ENCODE assay signal across 24 cellular contexts in the genomic region with DNA sequence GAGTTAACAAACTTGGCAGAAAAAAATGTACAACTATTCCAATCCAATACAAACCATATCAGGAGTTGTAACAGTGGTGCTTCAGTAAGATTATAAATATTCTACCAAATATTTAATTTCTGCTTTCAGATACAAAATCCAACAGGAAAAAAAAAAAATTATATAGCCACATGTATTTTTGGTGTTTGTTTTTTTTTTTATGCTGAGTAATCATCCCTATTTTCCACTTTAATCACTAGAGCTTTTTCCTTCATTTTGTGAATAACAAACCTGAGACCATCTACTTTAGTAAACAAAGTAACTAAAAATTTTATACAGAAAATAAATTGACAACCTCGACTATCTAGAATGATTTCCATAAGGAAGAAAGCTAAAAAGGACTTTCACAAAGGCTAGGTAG. TPM values are rescaled to one million over a fixed set of nuclear protein-coding genes. Genes with fewer than 3 reads are reported as not detected.
DNase-seq lines count a peak whose midpoint lies in the region; ATAC-seq, FAIRE-seq and TF ChIP-seq lines count a peak whose summit lies in the region.
"Had no signal": no experiment of that assay in that cellular context is flagged by ENCODE, and none has a peak within 500 bp of the region (broad histone marks: within the 10 kb centered on the region; RNA-seq: fewer than 3 reads in every experiment).

No MANE protein-coding gene starts in this region.

- DNase-seq in HepG2 (ENCODE audit: low spot score) (no peak), right lobe of liver (no peak), K562 (ENCODE audit: extremely low read depth in 1 of 4, low spot score in 3 of 4) (no peak), A673 (ENCODE audit: low spot score) (no peak), kidney tubule cell (ENCODE audit: low spot score) (no peak)
- DNase-seq: ACHN; BE2C; C1 segment of cervical spinal cord; CD4-positive, alpha-beta memory T cell; CD4-positive, CD25-positive, alpha-beta regulatory T cell; CD8-positive, alpha-beta memory T cell; COR-L47; DMS 273 treated with DMSO at 0.1 percent for 48 hours; DMS153; DMS53; DMS79; DND-41; EL; GF-D8 had no signal

- ATAC-seq in HepG2 (no peak), right lobe of liver (no peak), K562 (no peak)
- ATAC-seq: A549 had no signal

- TF ChIP-seq RAD21 in HepG2 (CRISPR knock-in tag; IDR thresholded peaks at IDR 0.05) (no peak), K562 (CRISPR knock-in tag; conservative IDR thresholded peaks at IDR 0.05 in 1 of 2, IDR thresholded peaks at IDR 0.05 in 1 of 2) (no peak)

- H3K27me3 ChIP-seq in HepG2 (ENCODE audit: control insufficient read depth in 1 of 2, insufficient read depth in 2 of 2, low read length in 2 of 2) (no peaks in the 10 kb centered on the region), right lobe of liver (no peaks in the 10 kb centered on the region), K562 (ENCODE audit: control insufficient read depth in 2 of 2, insufficient read depth in 2 of 2, low read length in 2 of 2) (no peaks in the 10 kb centered on the region), A673 (replicated peaks; ENCODE audit: insufficient read depth, low read depth, low read length, poor library complexity) (no peaks in the 10 kb centered on the region)
- H3K27me3 ChIP-seq: BE2C, BLaER1 had no signal

- POLR2A ChIA-PET in HepG2 (lab: Yijun Ruan, JAX): no interaction called here
- POLR2A ChIA-PET in K562 (lab: Yijun Ruan, JAX): no interaction called here
- POLR2A ChIA-PET in A673 (lab: Charles Lee; ENCODE audit: low non-redundant PET): no interaction called here

- TF ChIP-seq CTCF in HepG2 (CRISPR knock-in tag; IDR thresholded peaks at IDR 0.05) (no peak), right lobe of liver (IDR thresholded peaks at IDR 0.05) (no peak), K562 (IDR thresholded peaks at IDR 0.05 in 2 of 3, conservative IDR thresholded peaks at IDR 0.05 in 1 of 3; ENCODE audit: insufficient read depth in 2 of 3, low read depth in 1 of 3, low read length in 3 of 3) (no peak), A673 (conservative IDR thresholded peaks at IDR 0.05; ENCODE audit: low read depth, low read length) (no peak)

- no peak for FAIRE-seq in HepG2 (lab: Jason Lieb, UNC)
- FAIRE-seq in K562 (lab: Jason Lieb, UNC): no peak
- FAIRE-seq: A549, GM12891, GM19239 had no signal

- H3K9ac ChIP-seq in HepG2 (ENCODE audit: insufficient read depth, low read depth, low read length) (no peak overlapping the region), K562 (ENCODE audit: insufficient read depth in 1 of 2, low read depth in 2 of 2, low read length in 2 of 2) (no peak overlapping the region)
- H3K9ac ChIP-seq: BLaER1 had no signal

- CTCF ChIA-PET in HepG2 (lab: Yijun Ruan, JAX; ENCODE audit: low intra/inter-chr PET ratio, low total read pairs) (no interaction called here), K562 (lab: Yijun Ruan, JAX; ENCODE audit: low intra/inter-chr PET ratio) (no interaction called here), A673 (lab: Charles Lee) (no interaction called here)

- no peaks in the 10 kb centered on the region for H3K4me1 ChIP-seq in HepG2 (ENCODE audit: insufficient read depth, low read length)
- H3K4me1 ChIP-seq in right lobe of liver: no peaks in the 10 kb centered on the region
- H3K4me1 ChIP-seq in K562 (replicated peaks in 1 of 2; ENCODE audit: control insufficient read depth in 2 of 2, insufficient read depth in 2 of 2, low read length in 2 of 2): no peaks in the 10 kb centered on the region; a peak in 1 of 5 replicates
- H3K4me1 ChIP-seq in A673 (ENCODE audit: insufficient read depth, low read length, poor library complexity, severe bottlenecking): no peaks in the 10 kb centered on the region
- H3K4me1 ChIP-seq: A549, BE2C, BLaER1 had no signal

- H3K4me2 ChIP-seq in HepG2 (ENCODE audit: low read depth, low read length) (no peak overlapping the region), K562 (ENCODE audit: insufficient read depth, low read length) (no peak overlapping the region)
- H3K4me2 ChIP-seq: A549, BLaER1 had no signal

- BruUV-seq in HepG2 (replicated peaks; lab: Mats Ljungman, UMichigan) (no TSS peak), K562 (replicated peaks; lab: Mats Ljungman, UMichigan) (no TSS peak), A673 (replicated peaks; lab: Mats Ljungman, UMichigan) (no TSS peak)

- TF ChIP-seq EP300 in HepG2 (IDR thresholded peaks at IDR 0.05; ENCODE audit: low read depth in 2 of 2, low read length in 2 of 2) (no peak), HepG2 (CRISPR knock-in tag; IDR thresholded peaks at IDR 0.05; ENCODE audit: borderline replicate concordance) (no peak), K562 (IDR thresholded peaks at IDR 0.05; ENCODE audit: low read length) (no peak)

- H3K9me3 ChIP-seq in HepG2 (ENCODE audit: low read length) (no peaks in the 10 kb centered on the region), right lobe of liver (no peaks in the 10 kb centered on the region), K562 (replicated peaks; ENCODE audit: control insufficient read depth, insufficient read depth, low read depth, low read length) (no peaks in the 10 kb centered on the region), A673 (ENCODE audit: low read depth, low read length, poor library complexity, severe bottlenecking) (no peaks in the 10 kb centered on the region)
- H3K9me3 ChIP-seq: A549, BE2C had no signal

- H3K27ac ChIP-seq in HepG2 (ENCODE audit: extremely low read length, insufficient read depth, low read length) (no peak overlapping the region), right lobe of liver (no peak overlapping the region), K562 (ENCODE audit: extremely low read depth, low read depth, low read length) (no peak overlapping the region), A673 (ENCODE audit: low read depth, low read length, poor library complexity, severe bottlenecking) (no peak overlapping the region)
- H3K27ac ChIP-seq: 22Rv1, A549, BLaER1 had no signal

- no peaks in the 10 kb centered on the region for H3K9me1 ChIP-seq in K562 (ENCODE audit: control insufficient read depth, insufficient read depth, low read length)

- H3K79me2 ChIP-seq in HepG2 (ENCODE audit: insufficient read depth, low read length): no peaks in the 10 kb centered on the region
- peaks cover 4% of the 10 kb centered on the region; the same call in 1 of the 3 replicates for H3K79me2 ChIP-seq in K562 (ENCODE audit: control insufficient read depth, insufficient read depth, low read length)

- H2AFZ ChIP-seq in HepG2 (ENCODE audit: low read length) (no peak overlapping the region), K562 (ENCODE audit: low read depth, low read length) (no peak overlapping the region)

- H4K20me1 ChIP-seq in HepG2 (ENCODE audit: insufficient read depth, low read length) (no peaks in the 10 kb centered on the region), K562 (replicated peaks; ENCODE audit: control insufficient read depth, insufficient read depth, low read length) (no peaks in the 10 kb centered on the region)
- H4K20me1 ChIP-seq: BLaER1 had no signal

- WGBS in HepG2 (ENCODE audit: low lambda C conversion rate): 93% methylated on average over 1 of the region's 1 CpG
- WGBS in right lobe of liver (ENCODE audit: insufficient coverage, low coverage, low lambda C conversion rate, missing lambda C conversion rate): 45% methylated on average over 1 of the region's 1 CpG
- WGBS in K562 (ENCODE audit: insufficient coverage, low coverage, missing lambda C conversion rate): 62% methylated on average over 1 of the region's 1 CpG

- H3K4me3 ChIP-seq in HepG2 (replicated peaks in 1 of 3; ENCODE audit: insufficient read depth in 1 of 3, low read depth in 2 of 3, low read length in 3 of 3) (no peak overlapping the region), right lobe of liver (no peak overlapping the region), K562 (no peak overlapping the region), A673 (ENCODE audit: low read depth, low read length, poor library complexity, severe bottlenecking) (no peak overlapping the region)
- H3K4me3 ChIP-seq: A549, BLaER1 had no signal

- H3K36me3 ChIP-seq in HepG2 (replicated peaks in 1 of 2; ENCODE audit: control insufficient read depth in 1 of 2, insufficient read depth in 2 of 2, low read length in 2 of 2) (peaks cover 3 to 20% of the 10 kb centered on the region in 2 experiments; a peak in 3 of 5 replicates), right lobe of liver (no peaks in the 10 kb centered on the region), K562 (ENCODE audit: control insufficient read depth, insufficient read depth, low read length) (peaks cover 75% of the 10 kb centered on the region), A673 (ENCODE audit: insufficient read depth, low read length, poor library complexity, severe bottlenecking) (peaks cover 42% of the 10 kb centered on the region)

- intact Hi-C loops in HepG2 (cut with micrococcal nuclease; ENCODE audit: unreplicated experiment): no loop called here
- intact Hi-C loops in right lobe of liver (cut with DNase I): no loop called here
- intact Hi-C loops in K562 (cut with micrococcal nuclease): no loop called here
- intact Hi-C loops in A673 (cut with micrococcal nuclease; ENCODE audit: unreplicated experiment): no loop called here

- no peak for TF ChIP-seq POLR2A in HepG2 (IDR thresholded peaks at IDR 0.05; ENCODE audit: insufficient read depth in 1 of 2, low read depth in 2 of 2, low read length in 2 of 2)
- TF ChIP-seq POLR2A in right lobe of liver (IDR thresholded peaks at IDR 0.05): no peak
- TF ChIP-seq POLR2A in K562 (conservative IDR thresholded peaks at IDR 0.05): no peak

- in situ Hi-C loops in HepG2 (cut with HindIII; ENCODE audit: extremely low pct_ligation_motif_present, low pct_unique_long_range_greater_than_20kb): no loop called here
- in situ Hi-C loops in K562 (cut with MboI): no loop called here

RNA-seq across cellular contexts. Expression of gene MMS22L, which starts 36.2 kb away (rescaled TPM):
- total RNA-seq in HepG2 (2016; rRNA removed; fragmentation: Illumina TruSeq; extraction: Trizol): 32.9 and 51.8 TPM in 2 replicates
- total RNA-seq in HepG2 (2016; cell fraction: cytosol; rRNA removed; fragmentation: Illumina TruSeq; extraction: Trizol; ENCODE audit: low read depth): 6.6 and 8.6 TPM in 2 replicates
- total RNA-seq in HepG2 (2016; cell fraction: insoluble cytoplasmic fraction; rRNA removed; fragmentation: Illumina TruSeq; extraction: Trizol): 31.5 and 49.5 TPM in 2 replicates
- total RNA-seq in HepG2 (2016; cell fraction: membrane; rRNA removed; fragmentation: Illumina TruSeq; extraction: Trizol): 11.7 and 12.4 TPM in 2 replicates
- 66.9 and 71.1 TPM in 2 replicates for total RNA-seq in HepG2 (2016; cell fraction: nucleus; rRNA removed; fragmentation: Illumina TruSeq; extraction: Trizol)
- polyA plus RNA-seq in HepG2 (2011; rRNA removed): 3.8 and 6.2 TPM in 2 replicates
- 2.4 and 2.6 TPM in 2 replicates for polyA plus RNA-seq in HepG2 (2011; cell fraction: cytosol; rRNA removed)
- 3.7 and 6.1 TPM in 2 replicates for polyA plus RNA-seq in HepG2 (2011; cell fraction: nucleus; rRNA removed)
- polyA plus RNA-seq in HepG2 (2012): 2.6 and 5.6 TPM in 2 replicates
- polyA plus RNA-seq in HepG2 (2016; cell fraction: cytosol; fragmentation: Illumina TruSeq; extraction: Trizol; ENCODE audit: low read depth): 1.6 and 1.7 TPM in 2 replicates
- polyA plus RNA-seq in HepG2 (2016; cell fraction: insoluble cytoplasmic fraction; fragmentation: Illumina TruSeq; extraction: Trizol; ENCODE audit: low read depth): 16.1 and 16.2 TPM in 2 replicates
- 2.8 and 3.7 TPM in 2 replicates for polyA plus RNA-seq in HepG2 (2016; cell fraction: membrane; fragmentation: Illumina TruSeq; extraction: Trizol; ENCODE audit: low read depth)
- polyA plus RNA-seq in HepG2 (2016; cell fraction: nucleus; fragmentation: Illumina TruSeq; extraction: Trizol; ENCODE audit: insufficient read depth, low read depth): 14.3 and 17.4 TPM in 2 replicates
- 17.0 and 81.1 TPM in 2 replicates for polyA minus RNA-seq in HepG2 (2011; rRNA and poly(A)+ RNA removed; ENCODE audit: low replicate concordance)
- 7.6 and 12.4 TPM in 2 replicates for polyA minus RNA-seq in HepG2 (2011; cell fraction: cytosol; rRNA and poly(A)+ RNA removed)
- polyA minus RNA-seq in HepG2 (2011; cell fraction: nucleus; rRNA and poly(A)+ RNA removed): 69.6 and 90.0 TPM in 2 replicates
- 1 to 10 TPM in 5 of 6 experiments, under 1 TPM in 1; 0.79 to 5.4 (median 2.3) TPM for total RNA-seq in right lobe of liver
- total RNA-seq in K562 (2011; cell fraction: chromatin; rRNA removed; ENCODE audit: low replicate concordance): 83.5 and 190 TPM in 2 replicates
- 30.9 and 48.4 TPM in 2 replicates for total RNA-seq in K562 (2011; cell fraction: nucleolus; rRNA removed)
- total RNA-seq in K562 (2011; cell fraction: nucleoplasm; rRNA removed): 61.4 and 81.8 TPM in 2 replicates
- total RNA-seq in K562 (2014; rRNA removed): 18.5 and 19.3 TPM in 2 replicates
- total RNA-seq in K562 (2014; rRNA removed; fragmentation: Illumina TruSeq; extraction: Trizol): 59.5 and 72.5 TPM in 2 replicates
- total RNA-seq in K562 (2015; rRNA removed; fragmentation: Illumina TruSeq; extraction: Trizol): 46.4 and 53.6 TPM in 2 replicates
- 35.8 and 39.4 TPM in 2 replicates for total RNA-seq in K562 (2021)
- 29.6 and 37.7 TPM in 2 replicates for polyA plus RNA-seq in K562 (2011; rRNA removed)
- 5.4 and 16.8 TPM in 2 replicates for polyA plus RNA-seq in K562 (2011; cell fraction: cytosol; rRNA removed)
- polyA plus RNA-seq in K562 (2011; cell fraction: nucleus; rRNA removed): 21.2 and 25.8 TPM in 2 replicates
- 15.7 and 18.4 TPM in 2 replicates for polyA plus RNA-seq in K562 (2012)
- 26.9 and 27.8 TPM in 2 replicates for polyA plus RNA-seq in K562 (2014; fragmentation: Illumina TruSeq; extraction: Trizol)
- 10 to 100 TPM; 13.0 to 13.1 TPM for polyA plus RNA-seq in K562 (2014; fragmentation: Nextera tagmentation; extraction: Ambion mirVana)
- 16.6 and 18.7 TPM in 2 replicates for polyA plus RNA-seq in K562 (2014; rRNA removed)
- 125 and 136 TPM in 2 replicates for polyA minus RNA-seq in K562 (2011; rRNA and poly(A)+ RNA removed)
- 19.9 and 31.5 TPM in 2 replicates for polyA minus RNA-seq in K562 (2011; cell fraction: cytosol; rRNA and poly(A)+ RNA removed)
- 85.4 and 147 TPM in 2 replicates for polyA minus RNA-seq in K562 (2011; cell fraction: nucleus; rRNA and poly(A)+ RNA removed)
- 57.6 and 59.2 TPM in 2 replicates for total RNA-seq in A673 (2021)

Comparison
In these comparisons a context has a peak if more than half of its experiments do, and no peak if none do; other contexts are left out.
1. Of the 241 proteins assayed by ChIP-seq in both HepG2 and K562: peak only in HepG2: none; only in K562: MAFG; in both: MAFF; in neither: 238; mixed calls (peak in some experiments, not most) for 1.